In the genomic region with DNA sequence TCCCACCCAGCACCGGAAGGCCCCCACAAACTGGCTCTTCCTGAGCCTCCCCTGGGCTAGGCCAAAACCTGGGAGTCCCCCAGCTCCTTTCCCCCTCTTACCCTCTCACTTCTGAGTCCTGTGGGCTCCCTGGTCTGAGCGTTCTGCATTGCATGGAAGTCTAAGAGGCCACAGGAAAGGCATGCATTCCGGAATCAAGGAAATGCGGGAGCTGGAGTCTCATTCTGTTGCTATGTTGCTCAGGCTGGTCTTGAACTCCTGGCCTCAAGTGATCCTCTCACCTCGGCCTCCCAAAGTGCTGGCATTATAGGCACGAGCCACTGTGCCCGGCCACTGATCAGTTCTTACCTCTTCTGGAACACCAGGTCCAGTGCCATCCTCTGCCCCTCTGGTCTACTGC, we compare ENCODE assay signal across 23 cellular contexts.
"Had no signal": no experiment of that assay in that cellular context is flagged by ENCODE, and none has a peak within 500 bp of the region (broad histone marks: within the 10 kb centered on the region; RNA-seq: fewer than 3 reads in every experiment).

No MANE protein-coding gene starts in this region.

- H3K4me1 ChIP-seq: foreskin keratinocyte, prostate gland had no signal

- H3K36me3 Mint-ChIP-seq: naive thymus-derived CD8-positive, alpha-beta T cell; stimulated activated memory B cell treated with anti-CD40 and anti-IgM and Interleukin-4, amounts not matched to agents 10 μg/mL and 1 μg/mL and 100 μg/mL, for 72 hours had no signal

- H3K27ac ChIP-seq: dorsolateral prefrontal cortex, epithelial cell of prostate, foreskin keratinocyte, gastroesophageal sphincter, heart left ventricle, hepatocyte, left lung, prostate gland, right atrium auricular region, sigmoid colon, spleen, thoracic aorta, tibial nerve had no signal

- H3K4me3 Mint-ChIP-seq: endodermal cell; naive thymus-derived CD8-positive, alpha-beta T cell; neural crest cell; stimulated activated memory B cell treated with anti-CD40 and anti-IgM and Interleukin-4, amounts not matched to agents 10 μg/mL and 1 μg/mL and 100 μg/mL, for 72 hours had no signal

- H3K79me2 ChIP-seq: hepatocyte had no signal

- DNase-seq: dorsolateral prefrontal cortex; effector CD8-positive, alpha-beta T cell; foreskin keratinocyte; kidney; mesenchymal stem cell; naive thymus-derived CD8-positive, alpha-beta T cell; nucleus accumbens; sigmoid colon; spleen; stimulated activated CD4-positive, alpha-beta T cell treated with anti-CD3 and anti-CD28 coated beads, Interleukin-4, amount 100 ng/mL, for 4 hours; stimulated activated naive CD8-positive, alpha-beta T cell treated with anti-CD3 and anti-CD28 coated beads, Interleukin-15, Interleukin-2, amounts not matched to agents 100 U/mL and 50 U/mL, for 24 hours had no signal

- H3K4me3 ChIP-seq: dorsolateral prefrontal cortex, gastroesophageal sphincter, heart left ventricle, hepatocyte, left lung, prostate gland, right atrium auricular region, sigmoid colon, spleen, thoracic aorta, tibial nerve had no signal

- H3K36me3 ChIP-seq: gastroesophageal sphincter, heart left ventricle, left lung, prostate gland, right atrium auricular region, sigmoid colon, spleen, thoracic aorta, tibial nerve had no signal

- H2AFZ ChIP-seq: hepatocyte had no signal

- H3K9me3 ChIP-seq: gastroesophageal sphincter, heart left ventricle, left lung, prostate gland, right atrium auricular region, sigmoid colon, spleen, thoracic aorta, tibial nerve had no signal

- H3K27me3 ChIP-seq: dorsolateral prefrontal cortex, gastroesophageal sphincter, heart left ventricle, hepatocyte, left lung, right atrium auricular region, sigmoid colon, spleen, tibial nerve had no signal

- H3K4me1 Mint-ChIP-seq: stimulated activated memory B cell treated with anti-CD40 and anti-IgM and Interleukin-4, amounts not matched to agents 10 μg/mL and 1 μg/mL and 100 μg/mL, for 72 hours had no signal

- H3K4me2 ChIP-seq: hepatocyte had no signal

- H3K27ac Mint-ChIP-seq: endodermal cell; naive thymus-derived CD8-positive, alpha-beta T cell; stimulated activated memory B cell treated with anti-CD40 and anti-IgM and Interleukin-4, amounts not matched to agents 10 μg/mL and 1 μg/mL and 100 μg/mL, for 72 hours had no signal

- H3K9me3 Mint-ChIP-seq: endodermal cell; naive thymus-derived CD8-positive, alpha-beta T cell; neural crest cell; stimulated activated memory B cell treated with anti-CD40 and anti-IgM and Interleukin-4, amounts not matched to agents 10 μg/mL and 1 μg/mL and 100 μg/mL, for 72 hours had no signal
